Comparison of ENCODE assay signal across 16 cellular contexts in the genomic region with DNA sequence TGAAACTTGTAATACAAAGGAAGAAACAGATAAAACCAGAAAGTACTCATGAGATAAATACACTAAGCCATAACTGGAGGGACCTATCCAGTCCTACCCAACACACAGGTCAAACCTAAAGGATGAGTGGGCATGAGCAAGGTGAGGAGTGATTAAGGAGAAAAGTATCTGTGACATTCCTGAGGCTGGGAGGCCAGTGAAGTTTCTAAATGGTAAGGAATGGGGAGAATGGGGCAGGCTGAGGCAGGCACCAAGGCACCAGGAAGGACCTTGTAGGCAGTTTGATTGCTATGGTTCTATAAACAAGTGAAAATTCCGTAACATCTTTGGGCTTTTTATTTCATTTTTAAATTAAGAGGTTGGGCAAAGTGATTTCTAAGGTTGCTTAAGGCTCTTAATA. TPM values are rescaled to one million over a fixed set of nuclear protein-coding genes. Genes with fewer than 3 reads are reported as not detected.
DNase-seq lines count a peak whose midpoint lies in the region; ATAC-seq and TF ChIP-seq lines count a peak whose summit lies in the region.
"Had no signal": no experiment of that assay in that cellular context is flagged by ENCODE, and none has a peak within 500 bp of the region (broad histone marks: within the 10 kb centered on the region; RNA-seq: fewer than 3 reads in every experiment).

No MANE protein-coding gene starts in this region.

- H3K9me2 ChIP-seq in GM23338 (ENCODE audit: insufficient read depth), result no peaks in the 10 kb centered on the region

- no peak overlapping the region for H3K9ac ChIP-seq in smooth muscle cell (ENCODE audit: low read depth)

- no peaks in the 10 kb centered on the region for H3K9me3 Mint-ChIP-seq in GM23338

- H3K4me1 ChIP-seq in GM23338 (ENCODE audit: insufficient read depth) (peaks cover 9% of the 10 kb centered on the region), RWPE2 (ENCODE audit: insufficient read depth, poor library complexity, severe bottlenecking) (peaks cover 32% of the 10 kb centered on the region), smooth muscle cell (ENCODE audit: low read depth) (no peaks in the 10 kb centered on the region), osteoblast (ENCODE audit: insufficient read depth, low read length) (no peaks in the 10 kb centered on the region)
- H3K4me1 ChIP-seq: thyroid gland had no signal

- H3K79me2 ChIP-seq in GM23338 (replicated peaks; ENCODE audit: insufficient read depth), result peaks cover 7% of the 10 kb centered on the region
- peaks cover 8% of the 10 kb centered on the region for H3K79me2 ChIP-seq in smooth muscle cell (ENCODE audit: low read depth)
- H3K79me2 ChIP-seq in osteoblast (ENCODE audit: insufficient read depth, low read length), result no peaks in the 10 kb centered on the region

- peaks cover 13% of the 10 kb centered on the region for H3K36me3 ChIP-seq in GM23338 (ENCODE audit: insufficient read depth)
- peaks cover 89% of the 10 kb centered on the region for H3K36me3 ChIP-seq in RWPE2 (ENCODE audit: low read depth)
- H3K36me3 ChIP-seq in smooth muscle cell (ENCODE audit: low read depth), result no peaks in the 10 kb centered on the region
- peaks cover 21% of the 10 kb centered on the region for H3K36me3 ChIP-seq in osteoblast (ENCODE audit: insufficient read depth, low read length)

- TF ChIP-seq CTCF in GM23338 (conservative IDR thresholded peaks at IDR 0.05; ENCODE audit: low read depth in 2 of 2), result no peak
- TF ChIP-seq CTCF in RWPE2 (IDR thresholded peaks at IDR 0.05; ENCODE audit: poor library complexity, severe bottlenecking), result no peak
- TF ChIP-seq CTCF in fibroblast of pulmonary artery (IDR thresholded peaks at IDR 0.05; ENCODE audit: low read length, missing control alignments), result no peak
- no peak for TF ChIP-seq CTCF in smooth muscle cell (IDR thresholded peaks at IDR 0.05; ENCODE audit: borderline replicate concordance, insufficient read depth, poor library complexity, severe bottlenecking)
- TF ChIP-seq CTCF in osteoblast (IDR thresholded peaks at IDR 0.05; ENCODE audit: extremely low read depth, low read depth, low read length), result no peak

- H3K9me3 ChIP-seq in RWPE2 (ENCODE audit: severe bottlenecking), result no peaks in the 10 kb centered on the region
- H3K9me3 ChIP-seq in smooth muscle cell (replicated peaks; ENCODE audit: low read depth), result no peaks in the 10 kb centered on the region
- H3K9me3 ChIP-seq in osteoblast (ENCODE audit: low read depth, low read length), result no peaks in the 10 kb centered on the region
- H3K9me3 ChIP-seq: neutrophil, spleen, thyroid gland had no signal

- 72% methylated on average over 1 of the region's 1 CpG for WGBS in smooth muscle cell (ENCODE audit: low lambda C conversion rate)

- H2AFZ ChIP-seq in GM23338 (no peak overlapping the region), smooth muscle cell (ENCODE audit: low read depth) (no peak overlapping the region), osteoblast (ENCODE audit: low read length) (no peak overlapping the region)

- H3K4me1 Mint-ChIP-seq in GM23338, result peaks cover 12% of the 10 kb centered on the region

- H3K27ac Mint-ChIP-seq in GM23338, result peak overlapping the region; percentile 27; the same call in 1 of the 2 replicates

- peaks cover 36% of the 10 kb centered on the region for H3K36me3 Mint-ChIP-seq in GM23338 (ENCODE audit: low read depth)

- H4K20me1 ChIP-seq in GM23338 (replicated peaks; ENCODE audit: insufficient read depth) (0 out of 2 replicates have a peak, but pooled peaks cover 3% of the 10 kb centered on the region), smooth muscle cell (ENCODE audit: low read depth) (no peaks in the 10 kb centered on the region), osteoblast (ENCODE audit: insufficient read depth, low read length) (no peaks in the 10 kb centered on the region)

- no peak overlapping the region for H3K4me3 ChIP-seq in GM23338
- H3K4me3 ChIP-seq in RWPE2 (ENCODE audit: severe bottlenecking), result no peak overlapping the region
- H3K4me3 ChIP-seq in fibroblast of pulmonary artery (replicated peaks; ENCODE audit: low read depth, low read length), result no peak overlapping the region
- H3K4me3 ChIP-seq in smooth muscle cell, result no peak overlapping the region
- no peak overlapping the region for H3K4me3 ChIP-seq in osteoblast (ENCODE audit: insufficient read depth, low read length)
- H3K4me3 ChIP-seq: spleen, thyroid gland had no signal

- 0 out of 2 replicates have a peak, but pooled peaks cover 4% of the 10 kb centered on the region for H3F3A ChIP-seq in GM23338 (replicated peaks; ENCODE audit: low read depth)
- no peaks in the 10 kb centered on the region for H3F3A ChIP-seq in smooth muscle cell (ENCODE audit: low read depth)

- H3K27ac ChIP-seq in GM23338 (ENCODE audit: low read depth) (no peak overlapping the region), RWPE2 (ENCODE audit: poor library complexity, severe bottlenecking) (peak overlapping the region; percentile 98), smooth muscle cell (ENCODE audit: low read depth) (peak overlapping the region; percentile 71), osteoblast (ENCODE audit: low read depth, low read length) (no peak overlapping the region)
- H3K27ac ChIP-seq: neutrophil, spleen, thyroid gland had no signal

- no peak overlapping the region for H3K4me3 Mint-ChIP-seq in GM23338

- ATAC-seq in GM23338 (peak; percentile 48; the same call in 2 of the 3 replicates), RWPE2 (ENCODE audit: low read depth) (peak; percentile 98), HG02938 (IDR thresholded peaks at IDR 0.05; ENCODE audit: unreplicated experiment) (no peak)

- H3K27me3 ChIP-seq in GM23338 (ENCODE audit: insufficient read depth) (no peaks in the 10 kb centered on the region), RWPE2 (ENCODE audit: insufficient read depth, poor library complexity, severe bottlenecking) (no peaks in the 10 kb centered on the region), smooth muscle cell (ENCODE audit: low read depth) (no peaks in the 10 kb centered on the region), osteoblast (ENCODE audit: insufficient read depth, low read length) (no peaks in the 10 kb centered on the region)
- H3K27me3 ChIP-seq: neutrophil, spleen, thyroid gland had no signal

- no peaks in the 10 kb centered on the region for H3K27me3 Mint-ChIP-seq in GM23338 (ENCODE audit: insufficient read depth, low read depth, poor library complexity)

- DNase-seq in GM23338 (ENCODE audit: low spot score) (peak; percentile 36), RWPE2 (ENCODE audit: low spot score) (peak; percentile 84), fibroblast of pulmonary artery (ENCODE audit: low read depth) (peak; percentile 29), smooth muscle cell (lab: John Stamatoyannopoulos, UW; ENCODE audit: unreplicated experiment) (no peak), NCI-H187 (lab: John Stamatoyannopoulos, UW) (no peak), osteoblast (ENCODE audit: insufficient read length, low spot score, missing footprints) (no peak)
- DNase-seq: activated T-cell treated with anti-CD3 and anti-CD28 coated beads for 4 hours; anterior cingulate cortex; DMS153; effector memory CD4-positive, alpha-beta T cell; NCI-H1436 treated with DMSO at 0.1 percent for 48 hours; NCI-H69; spleen; thyroid gland had no signal

- H3K4me2 ChIP-seq in GM23338, result no peak overlapping the region
- H3K4me2 ChIP-seq in smooth muscle cell, result no peak overlapping the region
- H3K4me2 ChIP-seq in osteoblast (ENCODE audit: insufficient read depth, low read length), result no peak overlapping the region

TF ChIP-seq in GM23338, 12 proteins besides CTCF, POLR2A, EP300 and RAD21:
- TF ChIP-seq ZNF114 (CRISPR knock-in tag; IDR thresholded peaks at IDR 0.05) (no peak), STAT1 (IDR thresholded peaks at IDR 0.05; ENCODE audit: unreplicated experiment) (no peak), EZH2 (IDR thresholded peaks at IDR 0.05; ENCODE audit: low read depth, unreplicated experiment) (no peak), JUNB (IDR thresholded peaks at IDR 0.05; ENCODE audit: unreplicated experiment) (no peak)

RNA-seq across cellular contexts. Expression of a gene that starts 10.4 kb away (rescaled TPM):
- total RNA-seq in GM23338 (2014; rRNA removed; shearing (Covaris generic)), result 15.3 and 15.7 TPM in 2 replicates
- polyA plus RNA-seq in GM23338 (2016; fragmentation: Nextera tagmentation; extraction: Ambion mirVana) (12.9 and 14.7 TPM in 2 replicates), smooth muscle cell (7.7 and 12.4 TPM in 2 replicates)
- total RNA-seq in smooth muscle cell (21.8 and 22.5 TPM in 2 replicates), osteoblast (11.9 and 12.4 TPM in 2 replicates)

RNA-seq across cellular contexts. Expression of a gene that starts 38.7 kb away (rescaled TPM):
- total RNA-seq in GM23338 (2014; rRNA removed; shearing (Covaris generic)), result 22.2 and 23.2 TPM in 2 replicates
- polyA plus RNA-seq in GM23338 (2016; fragmentation: Nextera tagmentation; extraction: Ambion mirVana) (10.8 and 13.3 TPM in 2 replicates), smooth muscle cell (0.76 and 0.93 TPM in 2 replicates)
- total RNA-seq in smooth muscle cell (1.3 and 2.5 TPM in 2 replicates), osteoblast (1.8 and 2.1 TPM in 2 replicates)

Comparison
In these comparisons a context has a peak if more than half of its experiments do, and no peak if none do; other contexts are left out.
1. DNase-seq: peak in GM23338 (single experiment), RWPE2 (single experiment) and fibroblast of pulmonary artery (single experiment); none in smooth muscle cell (single experiment), NCI-H187 (0 of 2) and osteoblast (single experiment).
2. H3K27ac ChIP-seq: peak in RWPE2 (single experiment) and smooth muscle cell (single experiment); none in GM23338 (single experiment) and osteoblast (single experiment).